In the genomic region with DNA sequence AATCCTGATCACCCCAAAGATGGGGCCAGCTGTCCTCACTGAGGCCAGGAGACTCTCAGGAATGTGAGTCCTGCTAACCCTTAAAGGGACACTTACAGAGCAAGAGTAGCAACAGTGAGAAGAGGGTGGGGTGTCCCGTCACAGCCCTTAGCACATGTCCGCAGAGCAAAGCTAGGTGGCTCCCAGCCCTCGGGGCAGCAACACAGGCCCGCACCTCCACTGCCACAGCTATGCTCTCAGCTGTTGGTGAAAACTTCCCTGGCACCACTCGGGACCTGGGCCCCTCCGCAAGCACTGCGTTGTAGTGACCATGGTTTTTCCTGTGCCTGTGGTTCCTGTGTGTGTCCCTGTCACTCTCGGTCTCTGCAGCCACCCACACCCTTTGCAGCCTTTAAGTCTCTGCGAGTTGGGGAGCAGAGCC, we compare ENCODE assay signal across 10 cellular contexts.
DNase-seq lines count a peak whose midpoint lies in the region; ATAC-seq and TF ChIP-seq lines count a peak whose summit lies in the region.
"Had no signal": no experiment of that assay in that cellular context is flagged by ENCODE, and none has a peak within 500 bp of the region (broad histone marks: within the 10 kb centered on the region; RNA-seq: fewer than 3 reads in every experiment).

No MANE protein-coding gene starts in this region.

- H3K36me3 ChIP-seq in duodenal mucosa (ENCODE audit: control insufficient read depth in 1 of 2, insufficient read depth in 2 of 2, low read length in 2 of 2) (no peaks in the 10 kb centered on the region), OCI-LY7 (ENCODE audit: insufficient read depth, low read length) (no peaks in the 10 kb centered on the region)
- H3K36me3 ChIP-seq: BE2C had no signal

- intact Hi-C loops in OCI-LY7 (cut with micrococcal nuclease; ENCODE audit: unreplicated experiment), result no loop called here

- H3K9ac ChIP-seq in duodenal mucosa (ENCODE audit: low read depth in 1 of 2, low read length in 2 of 2), result peak overlapping the region in 1 of 2 donors; percentile 48

- ATAC-seq in activated naive CD4-positive, alpha-beta T cell treated with anti-CD3 and anti-CD28 coated beads, Interleukin-2, amount 50 U/mL, for 72 hours, result no peak
- no peak for ATAC-seq in naive thymus-derived CD8-positive, alpha-beta T cell
- ATAC-seq in GM19328 (IDR thresholded peaks at IDR 0.05; ENCODE audit: unreplicated experiment) (no peak), HG03135 (IDR thresholded peaks at IDR 0.05; ENCODE audit: unreplicated experiment) (no peak), HG02588 (IDR thresholded peaks at IDR 0.05; ENCODE audit: unreplicated experiment) (no peak)

- H3K27ac Mint-ChIP-seq in activated naive CD4-positive, alpha-beta T cell treated with anti-CD3 and anti-CD28 coated beads, Interleukin-2, amount 50 U/mL, for 24 hours, result no peak overlapping the region
- H3K27ac Mint-ChIP-seq in activated naive CD4-positive, alpha-beta T cell treated with anti-CD3 and anti-CD28 coated beads, Interleukin-2, amount 50 U/mL, for 72 hours, result no peak overlapping the region
- H3K27ac Mint-ChIP-seq in naive thymus-derived CD8-positive, alpha-beta T cell, result peak overlapping the region in 2 of 10 donors; percentile 24 to 45

- H3K79me2 ChIP-seq in OCI-LY7 (ENCODE audit: insufficient read depth, low read depth, low read length), result no peaks in the 10 kb centered on the region

- BruUV-seq in OCI-LY7 (replicated peaks; lab: Mats Ljungman, UMichigan), result no TSS peak

- no peaks in the 10 kb centered on the region for H3K9me3 ChIP-seq in duodenal mucosa (ENCODE audit: control insufficient read depth in 1 of 2, low read length in 2 of 2)
- H3K9me3 ChIP-seq in OCI-LY7 (ENCODE audit: low read length), result no peaks in the 10 kb centered on the region
- H3K9me3 ChIP-seq: BE2C had no signal

- H3K27me3 ChIP-seq in duodenal mucosa (ENCODE audit: control insufficient read depth in 1 of 2, insufficient read depth in 2 of 2, low read length in 2 of 2), result peaks cover 0 to 2% of the 10 kb centered on the region in 2 donors
- H3K27me3 ChIP-seq: BE2C had no signal

- peak overlapping the region; percentile 70 to 83 for H3K4me3 ChIP-seq in duodenal mucosa (ENCODE audit: low read depth in 1 of 2, low read length in 2 of 2)
- no peak overlapping the region for H3K4me3 ChIP-seq in OCI-LY7 (ENCODE audit: low read depth, low read length, poor library complexity, severe bottlenecking)

- peaks cover 26% of the 10 kb centered on the region for H3K4me1 Mint-ChIP-seq in activated naive CD4-positive, alpha-beta T cell treated with anti-CD3 and anti-CD28 coated beads, Interleukin-2, amount 50 U/mL, for 24 hours
- peaks cover 12 to 30% (median 25%) of the 10 kb centered on the region in 4 donors for H3K4me1 Mint-ChIP-seq in naive thymus-derived CD8-positive, alpha-beta T cell

- no peaks in the 10 kb centered on the region for H3K9me2 ChIP-seq in OCI-LY7 (ENCODE audit: insufficient read depth, low read length)

- DNase-seq in activated naive CD4-positive, alpha-beta T cell treated with anti-CD3 and anti-CD28 coated beads, Interleukin-2, amount 50 U/mL, for 72 hours (ENCODE audit: low spot score in 2 of 2), result no peak
- DNase-seq in naive thymus-derived CD8-positive, alpha-beta T cell, result no peak
- DNase-seq in OCI-LY7 (ENCODE audit: low spot score), result no peak
- DNase-seq: BE2C, cortex of kidney had no signal

- H3K36me3 Mint-ChIP-seq in activated naive CD4-positive, alpha-beta T cell treated with anti-CD3 and anti-CD28 coated beads, Interleukin-2, amount 50 U/mL, for 24 hours, result no peaks in the 10 kb centered on the region
- H3K36me3 Mint-ChIP-seq in activated naive CD4-positive, alpha-beta T cell treated with anti-CD3 and anti-CD28 coated beads, Interleukin-2, amount 50 U/mL, for 72 hours, result peaks cover 0 to 9% of the 10 kb centered on the region in 2 donors
- peaks cover 0 to 3% (median 0%) of the 10 kb centered on the region in 3 donors for H3K36me3 Mint-ChIP-seq in naive thymus-derived CD8-positive, alpha-beta T cell

- no peak overlapping the region for H3K4me2 ChIP-seq in OCI-LY7 (ENCODE audit: low read length)

- CTCF ChIA-PET in OCI-LY7 (lab: Charles Lee; ENCODE audit: unreplicated experiment), result no interaction called here

- no peaks in the 10 kb centered on the region for H3K9me3 Mint-ChIP-seq in activated naive CD4-positive, alpha-beta T cell treated with anti-CD3 and anti-CD28 coated beads, Interleukin-2, amount 50 U/mL, for 24 hours
- peaks cover 0 to 4% of the 10 kb centered on the region in 2 donors for H3K9me3 Mint-ChIP-seq in activated naive CD4-positive, alpha-beta T cell treated with anti-CD3 and anti-CD28 coated beads, Interleukin-2, amount 50 U/mL, for 72 hours
- peaks cover 0 to 5% (median 0%) of the 10 kb centered on the region in 9 donors for H3K9me3 Mint-ChIP-seq in naive thymus-derived CD8-positive, alpha-beta T cell

- no peaks in the 10 kb centered on the region for H4K20me1 ChIP-seq in OCI-LY7 (ENCODE audit: insufficient read depth, low read length)

- H3K27ac ChIP-seq in duodenal mucosa (ENCODE audit: low read depth, low read length), result no peak overlapping the region
- no peak overlapping the region for H3K27ac ChIP-seq in OCI-LY7 (ENCODE audit: low read depth, low read length, poor library complexity, severe bottlenecking)

- no peak overlapping the region for H2AFZ ChIP-seq in OCI-LY7 (ENCODE audit: low read length)

- peak overlapping the region; percentile 80 for H3K4me3 Mint-ChIP-seq in activated naive CD4-positive, alpha-beta T cell treated with anti-CD3 and anti-CD28 coated beads, Interleukin-2, amount 50 U/mL, for 24 hours
- H3K4me3 Mint-ChIP-seq in naive thymus-derived CD8-positive, alpha-beta T cell, result peak overlapping the region; percentile 77 to 94 (median 88)

- H3K27me3 Mint-ChIP-seq in activated naive CD4-positive, alpha-beta T cell treated with anti-CD3 and anti-CD28 coated beads, Interleukin-2, amount 50 U/mL, for 24 hours, result peaks cover 16% of the 10 kb centered on the region
- peaks cover 5 to 35% (median 23%) of the 10 kb centered on the region in 5 donors for H3K27me3 Mint-ChIP-seq in naive thymus-derived CD8-positive, alpha-beta T cell

- H3K4me1 ChIP-seq in duodenal mucosa (ENCODE audit: control insufficient read depth in 1 of 2, insufficient read depth in 2 of 2, low read length in 2 of 2) (peaks cover 8 to 10% of the 10 kb centered on the region in 2 donors), OCI-LY7 (ENCODE audit: insufficient read depth, low read length, poor library complexity, severe bottlenecking) (no peaks in the 10 kb centered on the region)
- H3K4me1 ChIP-seq: BE2C had no signal

- TF ChIP-seq CTCF in OCI-LY7 (conservative IDR thresholded peaks at IDR 0.05; ENCODE audit: low read length), result no peak

- POLR2A ChIA-PET in naive thymus-derived CD8-positive, alpha-beta T cell (lab: Charles Lee), result no interaction called here
- POLR2A ChIA-PET in OCI-LY7 (lab: Charles Lee), result no interaction called here
